Comparison of ENCODE assay signal across 1 cellular context in genomic region chr1:203526572-203526971, GRCh38.
TF ChIP-seq lines count a peak whose summit lies in the region.

No MANE protein-coding gene starts in this region.

TF ChIP-seq in H1, 55 proteins besides CTCF, POLR2A, EP300 and RAD21:
- TF ChIP-seq NANOG (IDR thresholded peaks at IDR 0.05; ENCODE audit: insufficient read depth, low read depth, low read length, poor library complexity, severe bottlenecking): no peak
- TF ChIP-seq, protein P1, sequence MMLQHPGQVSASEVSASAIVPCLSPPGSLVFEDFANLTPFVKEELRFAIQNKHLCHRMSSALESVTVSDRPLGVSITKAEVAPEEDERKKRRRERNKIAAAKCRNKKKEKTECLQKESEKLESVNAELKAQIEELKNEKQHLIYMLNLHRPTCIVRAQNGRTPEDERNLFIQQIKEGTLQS (IDR thresholded peaks at IDR 0.05; ENCODE audit: insufficient read depth, low read depth, low read length): no peak
